In genomic region chr10:88466786-88467185, GRCh38 we compare ENCODE assay signal across 28 cellular contexts.
"Had no signal": no experiment of that assay in that cellular context is flagged by ENCODE, and none has a peak within 500 bp of the region (broad histone marks: within the 10 kb centered on the region; RNA-seq: fewer than 3 reads in every experiment).

No MANE protein-coding gene starts in this region.

- H3K36me3 ChIP-seq: adrenal gland, breast epithelium had no signal

- H3K4me3 ChIP-seq: adrenal gland, breast epithelium, SK-N-MC had no signal

- DNase-seq: activated B cell treated with CpG ODN at 0.5 μM for 24 hours; activated CD4-positive, alpha-beta memory T cell treated with anti-CD3 and anti-CD28 coated beads for 36 hours; activated CD4-positive, alpha-beta T cell treated with anti-CD3 and anti-CD28 coated beads for 1 hour; activated CD4-positive, alpha-beta T cell treated with anti-CD3 and anti-CD28 coated beads, Interleukin-2, amount 10 ng/mL, durations not matched to agents 24 days and 14 days; activated CD8-positive, alpha-beta memory T cell treated with anti-CD3 and anti-CD28 coated beads for 24 hours; activated naive CD4-positive, alpha-beta T cell treated with anti-CD3 and anti-CD28 coated beads, Interleukin-2, amount 50 U/mL, for 16 hours; activated naive CD8-positive, alpha-beta T cell treated with anti-CD3 and anti-CD28 coated beads, Interleukin-2, amount 10 ng/mL, durations not matched to agents 7 days and 5 days; activated T-cell treated with anti-CD3 and anti-CD28 coated beads, Interleukin-2, amount 50 U/mL, for 72 hours; adrenal gland; anterior cingulate cortex; caudate nucleus; Kasumi-1; MV-4-11; NCI-H1092 treated with DMSO at 0.1 percent for 48 hours; NCI-H1417 treated with DMSO at 0.1 percent for 48 hours; NCI-H1694; NCI-H2029; NCI-H2107; NCI-H2171 treated with DMSO at 0.1 percent for 48 hours; NCI-H226; NCI-H526; RPMI8226; T-cell; T-helper 2 cell; T1000 had no signal

- ATAC-seq: activated T-cell treated with anti-CD3 and anti-CD28 coated beads, Interleukin-2, amount 50 U/mL, for 72 hours; Right ventricle myocardium inferior; T-cell had no signal

- H3K27me3 ChIP-seq: adrenal gland, breast epithelium had no signal

- H3K4me1 ChIP-seq: adrenal gland, breast epithelium had no signal

- H3K27ac ChIP-seq: adrenal gland, breast epithelium, SK-N-MC had no signal

- H3K9me3 ChIP-seq: adrenal gland, breast epithelium had no signal
